8 cellular contexts compared by ENCODE assay signal in genomic region chr11:114439229-114440120, GRCh38. TPM values are rescaled to one million over a fixed set of nuclear protein-coding genes. Genes with fewer than 3 reads are reported as not detected.
DNase-seq lines count a peak whose midpoint lies in the region; ATAC-seq and TF ChIP-seq lines count a peak whose summit lies in the region.

REXO2 (plus strand) TSS chr11:114439467; CDS start chr11:114439529, 62 bp downstream.

- H3K9me3 Mint-ChIP-seq in IgD-negative memory B cell = no peaks in the 10 kb centered on the region

- DNase-seq in DMS153 treated with DMSO at 0.1 percent for 48 hours (lab: John Stamatoyannopoulos, UW; ENCODE audit: unreplicated experiment) (peak; percentile 82), OCI-M2 (lab: John Stamatoyannopoulos, UW; ENCODE audit: unreplicated experiment) (peak; percentile 13), activated T-cell treated with anti-CD3 and anti-CD28 coated beads for 4 hours (peak; percentile 88), epithelial cell of esophagus (ENCODE audit: low read depth) (peak; percentile 99), mucosa of descending colon (peak; percentile 96 to 98 (median 97))
- DNase-seq in stimulated activated CD8-positive, alpha-beta memory T cell treated with anti-CD3 and anti-CD28 coated beads, Interleukin-4, amount 100 ng/mL, for 24 hours (ENCODE audit: low read depth) = peak; percentile 91

- H3K4me3 Mint-ChIP-seq in IgD-negative memory B cell = peak within 1 kb of the TSS; percentile 97 to 99 (median 98)

- H3K4me3 ChIP-seq in epithelial cell of esophagus (ENCODE audit: low read length) (peak within 1 kb of the TSS; percentile 94), mucosa of descending colon (peak within 1 kb of the TSS; percentile 76)

- no peaks in the 10 kb centered on the region for H3K27me3 Mint-ChIP-seq in IgD-negative memory B cell

- peaks cover 8% of the 10 kb centered on the region for H3K36me3 Mint-ChIP-seq in IgD-negative memory B cell

- peaks cover 12 to 17% (median 13%) of the 10 kb centered on the region in 3 donors for H3K4me1 Mint-ChIP-seq in IgD-negative memory B cell

- intact Hi-C loops in mucosa of descending colon (cut with DNase I, micrococcal nuclease) = no loop called here

- no peaks in the 10 kb centered on the region for H3K9me3 ChIP-seq in mucosa of descending colon

- H3K27ac Mint-ChIP-seq in IgD-negative memory B cell = peak within 1 kb of the TSS; percentile 68 to 95 (median 78)

- ATAC-seq in GM21529 (IDR thresholded peaks at IDR 0.05; ENCODE audit: unreplicated experiment) = peak; percentile 99
- ATAC-seq in mucosa of descending colon = peak; percentile 99

- no peaks in the 10 kb centered on the region for H3K36me3 ChIP-seq in mucosa of descending colon (ENCODE audit: low read depth)

- H3K4me1 ChIP-seq in mucosa of descending colon (ENCODE audit: low read depth) = peaks cover 12% of the 10 kb centered on the region

- TF ChIP-seq CTCF in epithelial cell of esophagus (IDR thresholded peaks at IDR 0.05; ENCODE audit: insufficient read depth, low read depth, low read length, missing control alignments) (peak; percentile 42), mucosa of descending colon (IDR thresholded peaks at IDR 0.05) (peak; percentile 35)

RNA-seq across cellular contexts. Expression of gene REXO2, which starts in this region (rescaled TPM):
- polyA plus RNA-seq in IgD-negative memory B cell = 34.0 TPM
- total RNA-seq in mucosa of descending colon = 10 to 100 TPM; 38.4 to 92.7 (median 48.2) TPM

Comparison
In these comparisons a context has a peak if more than half of its experiments do, and no peak if none do; other contexts are left out.
1. Peak in every context shown above with its lines: DNase-seq, ATAC-seq and H3K4me3 ChIP-seq.
2. DNase-seq: peak in every context shown above with its lines; median percentile 99 in epithelial cell of esophagus; 97 in mucosa of descending colon; 91 in stimulated activated CD8-positive, alpha-beta memory T cell treated with anti-CD3 and anti-CD28 coated beads, Interleukin-4, amount 100 ng/mL, for 24 hours; 88 in activated T-cell treated with anti-CD3 and anti-CD28 coated beads for 4 hours; 82 in DMS153 treated with DMSO at 0.1 percent for 48 hours; 13 in OCI-M2.